1 cellular context compared by ENCODE assay signal in genomic region chr20:31608256-31608980, GRCh38.
TF ChIP-seq lines count a peak whose summit lies in the region.

No MANE protein-coding gene starts in this region.

TF ChIP-seq in K562, 482 proteins besides CTCF, POLR2A, EP300 and RAD21 (continued from another document):
- TF ChIP-seq ETV5 (CRISPR knock-in tag; IDR thresholded peaks at IDR 0.05; ENCODE audit: low read depth) (no peak), ZNF133 (CRISPR knock-in tag; IDR thresholded peaks at IDR 0.05) (no peak), SP1 (CRISPR knock-in tag; IDR thresholded peaks at IDR 0.05) (no peak), ETV1 (tag; conservative IDR thresholded peaks at IDR 0.05; ENCODE audit: low read depth) (no peak), HOMEZ (CRISPR knock-in tag; IDR thresholded peaks at IDR 0.05) (no peak), YY1 (IDR thresholded peaks at IDR 0.05; ENCODE audit: borderline replicate concordance in 1 of 3, control insufficient read depth in 1 of 3, extremely low read depth in 1 of 3, insufficient read depth in 3 of 3, insufficient read length in 1 of 3, insufficient replicate concordance in 2 of 3, low read depth in 1 of 3, low read length in 2 of 3) (peak in 1 of 3 experiments; percentile 6), RHOXF2B (CRISPR knock-in tag; conservative IDR thresholded peaks at IDR 0.05) (no peak), ZNF324 (CRISPR knock-in tag; IDR thresholded peaks at IDR 0.05) (no peak), TAF15 (IDR thresholded peaks at IDR 0.05; ENCODE audit: low read depth, low read length) (no peak), MTA1 (IDR thresholded peaks at IDR 0.05; ENCODE audit: borderline replicate concordance) (no peak), E2F6 (IDR thresholded peaks at IDR 0.05; ENCODE audit: borderline replicate concordance in 1 of 2, extremely low read depth in 1 of 2, insufficient read depth in 1 of 2, insufficient read length in 1 of 2, low read depth in 1 of 2, low read length in 1 of 2, poor library complexity in 1 of 2, severe bottlenecking in 1 of 2) (peak; percentile 8 to 24), RNF2 (IDR thresholded peaks at IDR 0.05) (no peak), HDAC2 (IDR thresholded peaks at IDR 0.05) (no peak), ZNF79 (CRISPR knock-in tag; IDR thresholded peaks at IDR 0.05; ENCODE audit: low read depth) (no peak)
- TF ChIP-seq, protein P1, sequence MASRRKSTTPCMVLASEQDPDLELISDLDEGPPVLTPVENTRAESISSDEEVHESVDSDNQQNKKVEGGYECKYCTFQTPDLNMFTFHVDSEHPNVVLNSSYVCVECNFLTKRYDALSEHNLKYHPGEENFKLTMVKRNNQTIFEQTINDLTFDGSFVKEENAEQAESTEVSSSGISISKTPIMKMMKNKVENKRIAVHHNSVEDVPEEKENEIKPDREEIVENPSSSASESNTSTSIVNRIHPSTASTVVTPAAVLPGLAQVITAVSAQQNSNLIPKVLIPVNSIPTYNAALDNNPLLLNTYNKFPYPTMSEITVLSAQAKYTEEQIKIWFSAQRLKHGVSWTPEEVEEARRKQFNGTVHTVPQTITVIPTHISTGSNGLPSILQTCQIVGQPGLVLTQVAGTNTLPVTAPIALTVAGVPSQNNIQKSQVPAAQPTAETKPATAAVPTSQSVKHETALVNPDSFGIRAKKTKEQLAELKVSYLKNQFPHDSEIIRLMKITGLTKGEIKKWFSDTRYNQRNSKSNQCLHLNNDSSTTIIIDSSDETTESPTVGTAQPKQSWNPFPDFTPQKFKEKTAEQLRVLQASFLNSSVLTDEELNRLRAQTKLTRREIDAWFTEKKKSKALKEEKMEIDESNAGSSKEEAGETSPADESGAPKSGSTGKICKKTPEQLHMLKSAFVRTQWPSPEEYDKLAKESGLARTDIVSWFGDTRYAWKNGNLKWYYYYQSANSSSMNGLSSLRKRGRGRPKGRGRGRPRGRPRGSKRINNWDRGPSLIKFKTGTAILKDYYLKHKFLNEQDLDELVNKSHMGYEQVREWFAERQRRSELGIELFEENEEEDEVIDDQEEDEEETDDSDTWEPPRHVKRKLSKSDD (conservative IDR thresholded peaks at IDR 0.05; ENCODE audit: low read length) = no peak
TF ChIP-seq in K562: peak in this region for 86.
